Comparison of ENCODE assay signal across 8 cellular contexts in genomic region chr20:36050436-36051317, GRCh38.
DNase-seq lines count a peak whose midpoint lies in the region; ATAC-seq, FAIRE-seq and TF ChIP-seq lines count a peak whose summit lies in the region.

No MANE protein-coding gene starts in this region.

- H3K4me3 ChIP-seq in ACC112 (ENCODE audit: low read depth, low read length), result peak overlapping the region; percentile 90
- peak overlapping the region; percentile 81 for H3K4me3 ChIP-seq in bronchial epithelial cell (ENCODE audit: low read depth, low read length)

- peak overlapping the region; percentile 76 for H3K27ac Mint-ChIP-seq in WTC11

- peaks cover 29% of the 10 kb centered on the region for H3K36me3 Mint-ChIP-seq in WTC11

- DNase-seq in NCI-H2196 treated with DMSO at 0.1 percent for 48 hours (lab: John Stamatoyannopoulos, UW; ENCODE audit: unreplicated experiment), result peak; percentile 93
- DNase-seq in WTC11 (ENCODE audit: low spot score), result peak; percentile 94
- peak; percentile 55 for DNase-seq in bronchial epithelial cell (ENCODE audit: low read depth)
- peak; percentile 83 for DNase-seq in inferior parietal cortex (ENCODE audit: extremely low spot score)
- DNase-seq in smooth muscle cell of the brain vasculature (ENCODE audit: low read depth, low spot score), result peak; percentile 29

- H3K4me1 ChIP-seq in ACC112 (ENCODE audit: control insufficient read depth, insufficient read depth, low read length, unreplicated experiment), result peaks cover 5% of the 10 kb centered on the region

- H3K4me3 Mint-ChIP-seq in WTC11, result peak overlapping the region; percentile 94

- peak overlapping the region; percentile 77 for H2AFZ ChIP-seq in ACC112 (ENCODE audit: low read length, unreplicated experiment)

- peaks cover 48% of the 10 kb centered on the region for H3K79me2 ChIP-seq in ACC112 (ENCODE audit: control insufficient read depth, insufficient read depth, low read length, unreplicated experiment)

- H3K36me3 ChIP-seq in ACC112 (ENCODE audit: insufficient read depth, low read length), result no peaks in the 10 kb centered on the region; the same call in 1 of the 2 replicates
- no peaks in the 10 kb centered on the region for H3K36me3 ChIP-seq in bronchial epithelial cell (ENCODE audit: control insufficient read depth, insufficient read depth, low read length)

- H3K27ac ChIP-seq in ACC112 (ENCODE audit: low read depth, low read length), result peak overlapping the region; percentile 89

- H3K27me3 Mint-ChIP-seq in WTC11 (ENCODE audit: low read depth), result no peaks in the 10 kb centered on the region; the same call in 1 of the 2 replicates

- CTCF ChIA-PET in WTC11 (lab: Charles Lee), result interaction anchor here (0.7 to 2.9 kb wide), 5 partner anchors 14 to 96 kb away, joined by 3 to 17 read pairs (median 4); partner anchors contain the start of gene SCAND1

- TF ChIP-seq CTCF in WTC11 (IDR thresholded peaks at IDR 0.05) (no peak), bronchial epithelial cell (IDR thresholded peaks at IDR 0.05; ENCODE audit: insufficient read depth, low read length, severe bottlenecking) (no peak)

- H3K4me1 Mint-ChIP-seq in WTC11, result peaks cover 41% of the 10 kb centered on the region

- H3K27me3 ChIP-seq in ACC112 (ENCODE audit: insufficient read depth, low read length), result no peaks in the 10 kb centered on the region
- H3K27me3 ChIP-seq in bronchial epithelial cell (ENCODE audit: control insufficient read depth, insufficient read depth, low read length), result no peaks in the 10 kb centered on the region

- H3K9me3 Mint-ChIP-seq in WTC11, result no peaks in the 10 kb centered on the region

- ATAC-seq in GM18870 (IDR thresholded peaks at IDR 0.05; ENCODE audit: unreplicated experiment) (peak; percentile 78), HG03139 (IDR thresholded peaks at IDR 0.05; ENCODE audit: unreplicated experiment) (peak; percentile 81), WTC11 (peak; percentile 93)

- POLR2A ChIA-PET in WTC11 (lab: Charles Lee), result interaction anchor here (0.6 to 1.1 kb wide), 2 partner anchors 47 to 309 kb away, joined by 3 read pairs; partner anchors contain the start of gene RBM39

- no peak for FAIRE-seq in bronchial epithelial cell (lab: Jason Lieb, UNC)

TF ChIP-seq in WTC11, 78 proteins besides CTCF, POLR2A, EP300 and RAD21 (continues in another document):
- TF ChIP-seq SMAD4 (CRISPR knock-in tag; IDR thresholded peaks at IDR 0.05), result 0 out of 2 replicates have a peak, but pooled peaks have one; percentile 46
- 0 out of 2 replicates have a peak, but pooled peaks have one; percentile 18 for TF ChIP-seq ESRRA (CRISPR knock-in tag; IDR thresholded peaks at IDR 0.05; ENCODE audit: borderline replicate concordance)
- peak; percentile 98 for TF ChIP-seq ZNF281 (CRISPR knock-in tag; IDR thresholded peaks at IDR 0.05)
- no peak for TF ChIP-seq ATF2 (CRISPR knock-in tag; IDR thresholded peaks at IDR 0.05; ENCODE audit: borderline replicate concordance, low read depth)
- TF ChIP-seq ZNF423 (CRISPR knock-in tag; IDR thresholded peaks at IDR 0.05), result 0 out of 2 replicates have a peak, but pooled peaks have one; percentile 18
- TF ChIP-seq E2F5 (CRISPR knock-in tag; IDR thresholded peaks at IDR 0.05), result no peak
- peak; percentile 41; the same call in 1 of the 2 replicates for TF ChIP-seq ETV6 (CRISPR knock-in tag; IDR thresholded peaks at IDR 0.05)
- no peak for TF ChIP-seq EMX1 (CRISPR knock-in tag; IDR thresholded peaks at IDR 0.05)
- peak; percentile 63; the same call in 1 of the 2 replicates for TF ChIP-seq SP1 (CRISPR knock-in tag; conservative IDR thresholded peaks at IDR 0.05)
- no peak for TF ChIP-seq ZBTB43 (CRISPR knock-in tag; IDR thresholded peaks at IDR 0.05)
- TF ChIP-seq JUN (CRISPR knock-in tag; IDR thresholded peaks at IDR 0.05), result peak; percentile 55; the same call in 1 of the 2 replicates
- no peak for TF ChIP-seq TP53 (CRISPR knock-in tag; IDR thresholded peaks at IDR 0.05)
- peak; percentile 58; the same call in 1 of the 2 replicates for TF ChIP-seq TEAD4 (CRISPR knock-in tag; IDR thresholded peaks at IDR 0.05)
- no peak for TF ChIP-seq ATF6 (CRISPR knock-in tag; IDR thresholded peaks at IDR 0.05)
- TF ChIP-seq NFE2L1 (CRISPR knock-in tag; IDR thresholded peaks at IDR 0.05), result peak; percentile 97
- TF ChIP-seq USF1 (CRISPR knock-in tag; IDR thresholded peaks at IDR 0.05), result peak; percentile 92
- peak; percentile 80 for TF ChIP-seq SMAD3 (CRISPR knock-in tag; IDR thresholded peaks at IDR 0.05; ENCODE audit: borderline replicate concordance)
- peak; percentile 71 for TF ChIP-seq FOXK1 (CRISPR knock-in tag; IDR thresholded peaks at IDR 0.05)
- TF ChIP-seq NR1H2 (CRISPR knock-in tag; IDR thresholded peaks at IDR 0.05), result no peak

Comparison
In these comparisons a context has a peak if more than half of its experiments do, and no peak if none do; other contexts are left out.
1. Peak in every context shown above with its lines: DNase-seq, ATAC-seq, H3K4me3 ChIP-seq and H3K27ac ChIP-seq.
2. DNase-seq: peak in every context shown above with its lines; median percentile 94 in WTC11; 93 in NCI-H2196 treated with DMSO at 0.1 percent for 48 hours; 83 in inferior parietal cortex; 55 in bronchial epithelial cell; 29 in smooth muscle cell of the brain vasculature.